In the genomic region with DNA sequence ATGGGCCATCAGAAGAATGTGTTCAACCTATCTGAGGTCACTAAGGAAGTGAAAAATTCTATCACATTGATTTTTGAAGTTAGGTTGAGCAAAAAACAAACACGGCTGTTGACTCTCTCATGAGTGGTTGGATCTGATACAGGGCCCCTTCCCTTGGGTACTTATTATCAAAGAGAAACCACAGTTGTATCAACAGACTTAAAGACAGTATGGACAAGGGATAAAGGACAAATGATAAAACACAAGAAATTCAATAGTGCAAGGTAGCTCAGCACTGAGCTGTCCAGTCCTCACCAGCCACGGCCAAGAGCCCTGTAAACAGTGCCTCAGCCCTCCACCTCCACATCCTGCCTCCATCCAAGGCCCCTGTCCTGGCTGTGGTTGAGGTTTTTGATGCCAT, we compare ENCODE assay signal across 21 cellular contexts.
"Had no signal": no experiment of that assay in that cellular context is flagged by ENCODE, and none has a peak within 500 bp of the region (broad histone marks: within the 10 kb centered on the region; RNA-seq: fewer than 3 reads in every experiment).

No MANE protein-coding gene starts in this region.

- H3K4me1 ChIP-seq: neural progenitor cell, right atrium auricular region, testis had no signal

- ATAC-seq: mucosa of descending colon; naive thymus-derived CD4-positive, alpha-beta T cell; stimulated activated effector memory CD8-positive, alpha-beta T cell treated with anti-CD3 and anti-CD28 coated beads, Interleukin-12 subunit alpha, Interleukin-12 subunit beta, amount 100 ng/mL, for 72 hours had no signal

- H3K9me3 Mint-ChIP-seq: central memory CD8-positive, alpha-beta T cell; mesothelial cell of epicardium; neural progenitor cell; stimulated activated effector memory CD8-positive, alpha-beta T cell treated with anti-CD3 and anti-CD28 coated beads, Interleukin-12 subunit alpha, Interleukin-12 subunit beta, amount 100 ng/mL, for 72 hours; type B pancreatic cell had no signal

- H3K27ac Mint-ChIP-seq: immature natural killer cell; mesothelial cell of epicardium; naive thymus-derived CD4-positive, alpha-beta T cell; nephron; neural progenitor cell; stimulated activated effector memory CD8-positive, alpha-beta T cell treated with anti-CD3 and anti-CD28 coated beads, Interleukin-12 subunit alpha, Interleukin-12 subunit beta, amount 100 ng/mL, for 72 hours; type B pancreatic cell had no signal

- H3K27ac ChIP-seq: neural progenitor cell, right atrium auricular region, sigmoid colon, testis, tibial artery had no signal

- H3K36me3 ChIP-seq: neural progenitor cell, right atrium auricular region, sigmoid colon, tibial artery had no signal

- H3K36me3 Mint-ChIP-seq: immature natural killer cell; mesothelial cell of epicardium; naive thymus-derived CD4-positive, alpha-beta T cell; neural progenitor cell; stimulated activated effector memory CD8-positive, alpha-beta T cell treated with anti-CD3 and anti-CD28 coated beads, Interleukin-12 subunit alpha, Interleukin-12 subunit beta, amount 100 ng/mL, for 72 hours; type B pancreatic cell had no signal

- H3K4me3 Mint-ChIP-seq: central memory CD8-positive, alpha-beta T cell; immature natural killer cell; mesothelial cell of epicardium; naive thymus-derived CD4-positive, alpha-beta T cell; nephron; neural progenitor cell; stimulated activated effector memory CD8-positive, alpha-beta T cell treated with anti-CD3 and anti-CD28 coated beads, Interleukin-12 subunit alpha, Interleukin-12 subunit beta, amount 100 ng/mL, for 72 hours; type B pancreatic cell had no signal

- H3K4me1 Mint-ChIP-seq: central memory CD8-positive, alpha-beta T cell; immature natural killer cell; mesothelial cell of epicardium; naive thymus-derived CD4-positive, alpha-beta T cell; neural progenitor cell; stimulated activated effector memory CD8-positive, alpha-beta T cell treated with anti-CD3 and anti-CD28 coated beads, Interleukin-12 subunit alpha, Interleukin-12 subunit beta, amount 100 ng/mL, for 72 hours had no signal

- H3K4me3 ChIP-seq: mucosa of descending colon, neural progenitor cell, right atrium auricular region, sigmoid colon, testis, tibial artery had no signal

- DNase-seq: cortex of kidney; effector CD4-positive, alpha-beta T cell; hypothalamus; immature natural killer cell; mesenchymal stem cell; mucosa of descending colon; naive thymus-derived CD4-positive, alpha-beta T cell; sigmoid colon; stimulated activated CD4-positive, alpha-beta T cell treated with anti-CD3 and anti-CD28 coated beads, Interleukin-2, amount 100 ng/mL, for 24 hours; stimulated activated CD4-positive, alpha-beta T cell treated with anti-CD3 and anti-CD28 coated beads, Interleukin-4, amount 100 ng/mL, for 24 hours; stimulated activated naive CD4-positive, alpha-beta T cell treated with Interleukin-2 at 50 U/mL for 16 hours; substantia nigra; testis; tibial artery had no signal

- H3K9me3 ChIP-seq: mucosa of descending colon, right atrium auricular region, sigmoid colon, testis, tibial artery had no signal

- H3K27me3 ChIP-seq: right atrium auricular region, sigmoid colon, testis, tibial artery had no signal
